Comparison of ENCODE assay signal across 14 cellular contexts in genomic region chr13:25836709-25837316, GRCh38.
DNase-seq lines count a peak whose midpoint lies in the region; ATAC-seq and TF ChIP-seq lines count a peak whose summit lies in the region.
"Had no signal": no experiment of that assay in that cellular context is flagged by ENCODE, and none has a peak within 500 bp of the region (broad histone marks: within the 10 kb centered on the region; RNA-seq: fewer than 3 reads in every experiment).

No MANE protein-coding gene starts in this region.

- intact Hi-C loops in left colon (cut with DNase I, micrococcal nuclease): no loop called here
- intact Hi-C loops in PC-3 (cut with micrococcal nuclease): no loop called here

- H3K4me3 ChIP-seq in HEK293 (ENCODE audit: low read depth, low read length) (no peak overlapping the region), epithelial cell of esophagus (ENCODE audit: low read length) (no peak overlapping the region), PC-3 (ENCODE audit: low read length) (no peak overlapping the region)

- ATAC-seq in left colon: no peak
- ATAC-seq in PC-3: no peak

- CTCF ChIA-PET in HEK293 (lab: Yijun Ruan, JAX) (interaction anchor here (0.7 kb wide), 1 partner anchor 1848 kb away, joined by 3 read pairs; no protein-coding TSS in a partner anchor), PC-3 (lab: Charles Lee) (no interaction called here)

- H3K36me3 Mint-ChIP-seq in nephron progenitor cell (ENCODE audit: low read depth): no peaks in the 10 kb centered on the region
- H3K36me3 Mint-ChIP-seq: CD14-positive monocyte had no signal

- H3K9me2 ChIP-seq in PC-3 (replicated peaks; ENCODE audit: low read length): no peaks in the 10 kb centered on the region

- no peak overlapping the region for H3K27ac ChIP-seq in HEK293 (ENCODE audit: extremely low read depth, low read depth, low read length)
- H3K27ac ChIP-seq in PC-3 (ENCODE audit: low read length): no peak overlapping the region

- no peaks in the 10 kb centered on the region for H3F3A ChIP-seq in PC-3 (ENCODE audit: low read length, unreplicated experiment)

- TF ChIP-seq CTCF in HEK293 (tag by site-specific recombination; IDR thresholded peaks at IDR 0.05) (no peak), epithelial cell of esophagus (IDR thresholded peaks at IDR 0.05; ENCODE audit: insufficient read depth, low read depth, low read length, missing control alignments) (no peak), nephron progenitor cell (IDR thresholded peaks at IDR 0.05) (no peak), PC-3 (conservative IDR thresholded peaks at IDR 0.05; ENCODE audit: low read depth, low read length) (no peak)

- peaks cover 56% of the 10 kb centered on the region for H3K4me1 Mint-ChIP-seq in nephron progenitor cell
- H3K4me1 Mint-ChIP-seq: CD14-positive monocyte had no signal

- no peak overlapping the region for H3K9ac ChIP-seq in PC-3 (ENCODE audit: low read length)

- no peaks in the 10 kb centered on the region for H3K9me3 ChIP-seq in HEK293 (ENCODE audit: control insufficient read depth, insufficient read depth, low read depth, low read length)
- H3K9me3 ChIP-seq in PC-3 (ENCODE audit: low read length): no peaks in the 10 kb centered on the region

- no peaks in the 10 kb centered on the region for H3K27me3 ChIP-seq in PC-3 (ENCODE audit: low read length)

- no peak overlapping the region for H3K4me3 Mint-ChIP-seq in nephron progenitor cell
- H3K4me3 Mint-ChIP-seq: CD14-positive monocyte had no signal

- H3K27me3 Mint-ChIP-seq in nephron progenitor cell (ENCODE audit: low read depth, poor library complexity): peaks cover 2% of the 10 kb centered on the region

- H3K4me2 ChIP-seq in PC-3 (ENCODE audit: low read length): no peak overlapping the region

- H3K36me3 ChIP-seq in HEK293 (ENCODE audit: control insufficient read depth in 2 of 2, insufficient read depth in 1 of 2, low read length in 2 of 2) (no peaks in the 10 kb centered on the region), PC-3 (ENCODE audit: low read depth, low read length) (no peaks in the 10 kb centered on the region)

- DNase-seq in NCI-H526 (lab: John Stamatoyannopoulos, UW) (peak; percentile 49 to 65), epithelial cell of esophagus (ENCODE audit: low read depth) (peak; percentile 92), nephron progenitor cell (no peak), left colon (no peak), PC-3 (no peak)
- no peak for DNase-seq in activated naive CD4-positive, alpha-beta T cell treated with anti-CD3 and anti-CD28 coated beads, Interleukin-2, amount 50 U/mL, for 16 hours
- no peak for DNase-seq in stimulated activated CD4-positive, alpha-beta T cell treated with anti-CD3 and anti-CD28 coated beads, Interleukin-2, amount 100 ng/mL, for 24 hours
- DNase-seq: COR-L47, DMS153, H7, NCI-H1436 treated with DMSO at 0.1 percent for 48 hours, NCI-H2081 had no signal

- H3K79me2 ChIP-seq in PC-3 (ENCODE audit: low read length): no peaks in the 10 kb centered on the region

- H3K27ac Mint-ChIP-seq in nephron progenitor cell: peak overlapping the region; percentile 92

- no TSS peak for BruUV-seq in PC-3 (replicated peaks; lab: Mats Ljungman, UMichigan)

- H3K9me3 Mint-ChIP-seq in nephron progenitor cell: peaks cover 7% of the 10 kb centered on the region

- no peaks in the 10 kb centered on the region for H4K20me1 ChIP-seq in PC-3 (ENCODE audit: low read length)

- POLR2A ChIA-PET in HEK293 (lab: Yijun Ruan, JAX): interaction anchor here (0.7 kb wide), 1 partner anchor 1134 kb away, joined by 3 read pairs; no protein-coding TSS in a partner anchor
- POLR2A ChIA-PET in PC-3 (lab: Charles Lee; ENCODE audit: unreplicated experiment): no interaction called here

- no peak overlapping the region for H2AFZ ChIP-seq in PC-3 (ENCODE audit: low read length)

- H3K4me1 ChIP-seq in HEK293 (ENCODE audit: control insufficient read depth, insufficient read depth, low read length) (no peaks in the 10 kb centered on the region), PC-3 (ENCODE audit: insufficient read depth, low read length) (peaks cover 15% of the 10 kb centered on the region)

TF ChIP-seq in HEK293, 187 proteins besides CTCF, POLR2A, EP300 and RAD21 (continues in another document):
- TF ChIP-seq ZNF24 (tag by site-specific recombination; IDR thresholded peaks at IDR 0.05) (no peak), ZNF664 (tag by site-specific recombination; IDR thresholded peaks at IDR 0.05) (peak; percentile 91), PRDM2 (tag by site-specific recombination; IDR thresholded peaks at IDR 0.05; ENCODE audit: borderline replicate concordance) (no peak), ZNF2 (tag by site-specific recombination; IDR thresholded peaks at IDR 0.05) (no peak), PRDM6 (tag by site-specific recombination; IDR thresholded peaks at IDR 0.05) (peak; percentile 66), GLI2 (tag by site-specific recombination; IDR thresholded peaks at IDR 0.05; ENCODE audit: borderline replicate concordance, low read depth) (no peak), ZNF596 (tag by site-specific recombination; IDR thresholded peaks at IDR 0.05) (no peak), ZBTB17 (tag by site-specific recombination; IDR thresholded peaks at IDR 0.05) (no peak)

Comparison
In these comparisons a context has a peak if more than half of its experiments do, and no peak if none do; other contexts are left out.
1. DNase-seq: peak in NCI-H526 (2 of 2) and epithelial cell of esophagus (single experiment); none in nephron progenitor cell (single experiment), activated naive CD4-positive, alpha-beta T cell treated with anti-CD3 and anti-CD28 coated beads, Interleukin-2, amount 50 U/mL, for 16 hours (single experiment), stimulated activated CD4-positive, alpha-beta T cell treated with anti-CD3 and anti-CD28 coated beads, Interleukin-2, amount 100 ng/mL, for 24 hours (0 of 2), left colon (0 of 2) and PC-3 (single experiment).